ENCODE assay signal across 10 cellular contexts in genomic region chr10:112526130-112526529, GRCh38.
DNase-seq lines count a peak whose midpoint lies in the region; ATAC-seq and TF ChIP-seq lines count a peak whose summit lies in the region.
"Had no signal": no experiment of that assay in that cellular context is flagged by ENCODE, and none has a peak within 500 bp of the region (broad histone marks: within the 10 kb centered on the region; RNA-seq: fewer than 3 reads in every experiment).

No MANE protein-coding gene starts in this region.

- H3K9me3 Mint-ChIP-seq in natural killer cell: no peaks in the 10 kb centered on the region
- no peaks in the 10 kb centered on the region for H3K9me3 Mint-ChIP-seq in nephron progenitor cell

- no peak for TF ChIP-seq CTCF in natural killer cell (IDR thresholded peaks at IDR 0.05)
- no peak for TF ChIP-seq CTCF in nephron progenitor cell (IDR thresholded peaks at IDR 0.05)

- H3K4me3 Mint-ChIP-seq in natural killer cell (no peak overlapping the region), nephron progenitor cell (no peak overlapping the region)

- H3K4me1 Mint-ChIP-seq in natural killer cell: peaks cover 31 to 39% of the 10 kb centered on the region in 2 donors
- peaks cover 5% of the 10 kb centered on the region for H3K4me1 Mint-ChIP-seq in nephron progenitor cell

- DNase-seq in HCEC 1CT: peak; percentile 28
- no peak for DNase-seq in natural killer cell
- no peak for DNase-seq in NCI-H1048 (lab: John Stamatoyannopoulos, UW)
- DNase-seq in posterior cingulate gyrus: no peak
- DNase-seq in nephron progenitor cell: no peak
- DNase-seq: dermis blood vessel endothelial cell, GF-D8, small intestine had no signal

- no peaks in the 10 kb centered on the region for H3K36me3 Mint-ChIP-seq in natural killer cell
- H3K36me3 Mint-ChIP-seq in nephron progenitor cell (ENCODE audit: low read depth): no peaks in the 10 kb centered on the region

- intact Hi-C loops in natural killer cell (cut with micrococcal nuclease) (no loop called here), posterior cingulate gyrus (cut with DNase I) (no loop called here)

- peak; percentile 76 for ATAC-seq in GM18909 (IDR thresholded peaks at IDR 0.05; ENCODE audit: poor library complexity, unreplicated experiment)
- peak; percentile 93 for ATAC-seq in HG03565 (IDR thresholded peaks at IDR 0.05; ENCODE audit: unreplicated experiment)
- peak; percentile 69 to 91 (median 71) for ATAC-seq in natural killer cell

- H3K27me3 Mint-ChIP-seq in natural killer cell (ENCODE audit: low read depth in 2 of 2): no peaks in the 10 kb centered on the region
- no peaks in the 10 kb centered on the region for H3K27me3 Mint-ChIP-seq in nephron progenitor cell (ENCODE audit: low read depth, poor library complexity)

- peak overlapping the region; percentile 8 to 61 for H3K27ac Mint-ChIP-seq in natural killer cell
- no peak overlapping the region for H3K27ac Mint-ChIP-seq in nephron progenitor cell
